Comparison of ENCODE assay signal across 8 cellular contexts in genomic region chr9:96875460-96876142, GRCh38. TPM values are rescaled to one million over a fixed set of nuclear protein-coding genes. Genes with fewer than 3 reads are reported as not detected.
DNase-seq lines count a peak whose midpoint lies in the region; ATAC-seq and TF ChIP-seq lines count a peak whose summit lies in the region.

No MANE protein-coding gene starts in this region.

- TF ChIP-seq CTCF in Panc1 (IDR thresholded peaks at IDR 0.05) (peak; percentile 51), left ventricle myocardium inferior (IDR thresholded peaks at IDR 0.05; ENCODE audit: borderline replicate concordance) (peak; percentile 20)

- DNase-seq in EL (peak; percentile 77), Kasumi-1 (lab: John Stamatoyannopoulos, UW) (peak; percentile 97 to 98), Panc1 (ENCODE audit: low read depth, low spot score) (peak; percentile 54), amniotic epithelial cell (ENCODE audit: low read depth) (peak; percentile 80), left ventricle myocardium inferior (peak; percentile 25), trophoblast cell (peak; percentile 57 to 75)

- peak overlapping the region; percentile 62 for H3K9ac ChIP-seq in trophoblast cell (ENCODE audit: low read length)

- BruUV-seq in Panc1 (replicated peaks; lab: Mats Ljungman, UMichigan), result no TSS peak

- no peaks in the 10 kb centered on the region for H3K79me2 ChIP-seq in trophoblast cell (ENCODE audit: control insufficient read depth, insufficient read depth, low read length, poor library complexity)

- no peaks in the 10 kb centered on the region for H3K27me3 ChIP-seq in Panc1 (ENCODE audit: control insufficient read depth, insufficient read depth, low read length)
- H3K27me3 ChIP-seq in left ventricle myocardium inferior (ENCODE audit: low read depth), result peaks cover 39% of the 10 kb centered on the region
- H3K27me3 ChIP-seq in trophoblast cell (ENCODE audit: insufficient read depth, low read length), result no peaks in the 10 kb centered on the region

- H3K9me3 ChIP-seq in Panc1 (ENCODE audit: control insufficient read depth, insufficient read depth, low read depth, low read length) (no peaks in the 10 kb centered on the region), left ventricle myocardium inferior (replicated peaks) (no peaks in the 10 kb centered on the region), trophoblast cell (ENCODE audit: insufficient read depth, low read depth, low read length) (no peaks in the 10 kb centered on the region)

- H2BK5ac ChIP-seq in trophoblast cell (ENCODE audit: low read depth, low read length, poor library complexity), result no peak overlapping the region

- H4K91ac ChIP-seq in trophoblast cell (ENCODE audit: low read depth, low read length), result no peak overlapping the region

- no peak overlapping the region for H2BK12ac ChIP-seq in trophoblast cell (ENCODE audit: low read length)

- no CpG with 5 or more reads among the region's 43 CpGs for WGBS in trophoblast cell (ENCODE audit: extremely low coverage, insufficient coverage, insufficient read length)

- H3K4ac ChIP-seq in trophoblast cell (ENCODE audit: low read depth, low read length), result no peak overlapping the region

- no peak overlapping the region for H3K23ac ChIP-seq in trophoblast cell (ENCODE audit: low read length)

- H3K27ac ChIP-seq in Panc1 (ENCODE audit: low read length) (peak overlapping the region; percentile 68), left ventricle myocardium inferior (replicated peaks) (peak overlapping the region; percentile 45), trophoblast cell (ENCODE audit: low read depth, low read length) (no peak overlapping the region)

- peak overlapping the region; percentile 43 for H3K14ac ChIP-seq in trophoblast cell (ENCODE audit: low read length)

- H3K18ac ChIP-seq in trophoblast cell (ENCODE audit: low read length), result no peak overlapping the region

- in situ Hi-C loops in Panc1 (cut with HindIII; ENCODE audit: low pct_unique_long_range_greater_than_20kb, low sequenced_read_pairs), result no loop called here

- POLR2A ChIA-PET in Panc1 (lab: Charles Lee), result interaction anchor here (0.6 kb wide), 1 partner anchor 687 kb away, joined by 3 read pairs; no protein-coding TSS in a partner anchor

- ATAC-seq in GM21717 (IDR thresholded peaks at IDR 0.05; ENCODE audit: unreplicated experiment), result peak; percentile 46
- ATAC-seq in Panc1, result peak; percentile 96
- no peak for ATAC-seq in HG03097 (IDR thresholded peaks at IDR 0.05; ENCODE audit: low FRiP score, unreplicated experiment)

- peak overlapping the region; percentile 81 for H4K8ac ChIP-seq in trophoblast cell (ENCODE audit: low read depth, low read length)

- H3K4me3 ChIP-seq in Panc1 (ENCODE audit: low read depth in 2 of 2, low read length in 2 of 2) (peak overlapping the region; percentile 67 to 71), left ventricle myocardium inferior (peak overlapping the region; percentile 69), trophoblast cell (ENCODE audit: low read depth, low read length) (peak overlapping the region; percentile 72)

- CTCF ChIA-PET in Panc1 (lab: Charles Lee), result no interaction called here

- intact Hi-C loops in Panc1 (cut with micrococcal nuclease; ENCODE audit: unreplicated experiment) (no loop called here), left ventricle myocardium inferior (cut with micrococcal nuclease) (no loop called here)

- H3K36me3 ChIP-seq in Panc1 (ENCODE audit: control insufficient read depth, insufficient read depth, low read length) (no peaks in the 10 kb centered on the region; the same call in 1 of the 2 replicates), left ventricle myocardium inferior (no peaks in the 10 kb centered on the region), trophoblast cell (ENCODE audit: control insufficient read depth in 1 of 2, insufficient read depth in 2 of 2, low read length in 2 of 2) (no peaks in the 10 kb centered on the region)

- H2BK120ac ChIP-seq in trophoblast cell (ENCODE audit: insufficient read depth, low read length, poor library complexity), result no peak overlapping the region

- H3K4me2 ChIP-seq in trophoblast cell (ENCODE audit: low read length), result peak overlapping the region; percentile 100

- peak overlapping the region; percentile 53 for H2AFZ ChIP-seq in trophoblast cell (ENCODE audit: insufficient read depth, low read length, poor library complexity)

- no peak overlapping the region for H2AK5ac ChIP-seq in trophoblast cell (ENCODE audit: low read length)

- H3K4me1 ChIP-seq in Panc1 (ENCODE audit: control insufficient read depth, insufficient read depth, low read length), result peaks cover 4% of the 10 kb centered on the region; the same call in 1 of the 2 replicates
- peaks cover 27% of the 10 kb centered on the region for H3K4me1 ChIP-seq in left ventricle myocardium inferior
- peaks cover 0 to 3% of the 10 kb centered on the region in 2 experiments for H3K4me1 ChIP-seq in trophoblast cell (ENCODE audit: control insufficient read depth in 1 of 2, insufficient read depth in 2 of 2, low read length in 2 of 2)

- peaks cover 2% of the 10 kb centered on the region for H3K79me1 ChIP-seq in trophoblast cell (ENCODE audit: low read length)

- peak overlapping the region; percentile 83 for H4K12ac ChIP-seq in trophoblast cell (ENCODE audit: low read depth, low read length)

RNA-seq across cellular contexts. Expression of gene ZNF782, which starts 21.3 kb away (rescaled TPM):
- total RNA-seq in Panc1 (2021; ENCODE audit: unreplicated experiment), result 3.3 TPM
- polyA plus RNA-seq in Panc1 (2012; ENCODE audit: insufficient read length), result 1.7 TPM
- 3.7 TPM for total RNA-seq in left ventricle myocardium inferior
- 1.3 TPM in 2 replicates for polyA plus RNA-seq in trophoblast cell (2013)

RNA-seq across cellular contexts. Expression of gene NUTM2G, which starts 53.0 kb away (rescaled TPM):
- not detected for total RNA-seq in Panc1 (2021; ENCODE audit: unreplicated experiment)
- 0.38 TPM for polyA plus RNA-seq in Panc1 (2012; ENCODE audit: insufficient read length)
- total RNA-seq in left ventricle myocardium inferior, result not detected
- polyA plus RNA-seq in trophoblast cell (2013), result 0.01 TPM in 1 of 2 replicates, not detected in the other

Comparison
In these comparisons a context has a peak if more than half of its experiments do, and no peak if none do; other contexts are left out.
1. DNase-seq: peak in every context shown above with its lines; median percentile 98 in Kasumi-1; 80 in amniotic epithelial cell; 77 in EL; 66 in trophoblast cell; 54 in Panc1; 25 in left ventricle myocardium inferior.